Comparison of ENCODE assay signal across 24 cellular contexts in genomic region chr13:51003642-51004041, GRCh38.
"Had no signal": no experiment of that assay in that cellular context is flagged by ENCODE, and none has a peak within 500 bp of the region (broad histone marks: within the 10 kb centered on the region; RNA-seq: fewer than 3 reads in every experiment).

No MANE protein-coding gene starts in this region.

- H3K9me3 ChIP-seq: gastrocnemius medialis, left lung, suprapubic skin, transverse colon, upper lobe of right lung, uterus had no signal

- H3K9ac ChIP-seq: parathyroid adenoma had no signal

- H3K4me1 Mint-ChIP-seq: naive thymus-derived CD4-positive, alpha-beta T cell; stimulated activated naive CD8-positive, alpha-beta T cell treated with anti-CD3 and anti-CD28 coated beads, Interleukin-15, amount 100 ng/mL, for 72 hours had no signal

- H3K27ac ChIP-seq: dorsolateral prefrontal cortex, gastrocnemius medialis, left lung, parathyroid adenoma, suprapubic skin, transverse colon, upper lobe of right lung, uterus had no signal

- H3K36me3 ChIP-seq: gastrocnemius medialis, left lung, suprapubic skin, transverse colon, upper lobe of right lung, uterus had no signal

- H3K27ac Mint-ChIP-seq: mesothelial cell of epicardium; naive thymus-derived CD4-positive, alpha-beta T cell; nephron progenitor cell; progenitor cell of endocrine pancreas; stimulated activated naive CD8-positive, alpha-beta T cell treated with anti-CD3 and anti-CD28 coated beads, Interleukin-15, amount 100 ng/mL, for 72 hours had no signal

- H3K36me3 Mint-ChIP-seq: mesothelial cell of epicardium had no signal

- H3K4me3 Mint-ChIP-seq: mesothelial cell of epicardium; naive thymus-derived CD4-positive, alpha-beta T cell; nephron progenitor cell; stimulated activated naive CD8-positive, alpha-beta T cell treated with anti-CD3 and anti-CD28 coated beads, Interleukin-15, amount 100 ng/mL, for 72 hours had no signal

- H3K4me3 ChIP-seq: dorsolateral prefrontal cortex, gastrocnemius medialis, left lung, smooth muscle cell, suprapubic skin, transverse colon, upper lobe of right lung, uterus had no signal

- H3K9me3 Mint-ChIP-seq: mesothelial cell of epicardium; nephron progenitor cell; stimulated activated naive CD8-positive, alpha-beta T cell treated with anti-CD3 and anti-CD28 coated beads, Interleukin-15, amount 100 ng/mL, for 72 hours had no signal

- ATAC-seq: gastrocnemius medialis; left lung; sciatic nerve; stimulated activated naive CD8-positive, alpha-beta T cell treated with anti-CD3 and anti-CD28 coated beads, Interleukin-15, amount 100 ng/mL, for 72 hours; upper lobe of right lung had no signal

- H3K27me3 ChIP-seq: gastrocnemius medialis, left lung, suprapubic skin, transverse colon, upper lobe of right lung, uterus had no signal

- DNase-seq: dorsolateral prefrontal cortex; effector CD4-positive, alpha-beta T cell; foreskin fibroblast; gastrocnemius medialis; head of caudate nucleus; left lung; mesenchymal stem cell; naive thymus-derived CD4-positive, alpha-beta T cell; nephron progenitor cell; stimulated activated CD4-positive, alpha-beta T cell treated with anti-CD3 and anti-CD28 coated beads, Interleukin-12 subunit alpha, Interleukin-12 subunit beta, amount 100 ng/mL, for 4 hours; stimulated activated CD4-positive, alpha-beta T cell treated with anti-CD3 and anti-CD28 coated beads, Interleukin-1b, Interleukin-23, amount 100 ng/mL, for 48 hours; stimulated activated CD4-positive, alpha-beta T cell treated with anti-CD3 and anti-CD28 coated beads, Interleukin-4, amount 100 ng/mL, for 1 hour; stimulated activated CD8-positive, alpha-beta memory T cell treated with anti-CD3 and anti-CD28 coated beads, Interleukin-4, amount 100 ng/mL, for 48 hours; stimulated activated naive CD4-positive, alpha-beta T cell; stimulated activated naive CD8-positive, alpha-beta T cell treated with anti-CD3 and anti-CD28 coated beads, Interleukin-15, amount 100 ng/mL, for 72 hours; transverse colon; upper lobe of right lung; uterus had no signal

- H3K4me1 ChIP-seq: gastrocnemius medialis, left lung, parathyroid adenoma had no signal
